ENCODE assay signal across 8 cellular contexts in genomic region chrX:52262195-52262546, GRCh38.
A peak's percentile ranks its signal among the peaks of the same experiment; 100 is the strongest.
DNase-seq lines count a peak whose midpoint lies in the region; ATAC-seq and TF ChIP-seq lines count a peak whose summit lies in the region.

No MANE protein-coding gene starts in this region.

- H3K4me3 Mint-ChIP-seq in nephron progenitor cell: peak overlapping the region; percentile 96

- TF ChIP-seq CTCF in MM.1S (IDR thresholded peaks at IDR 0.05; ENCODE audit: low read length) (no peak), nephron progenitor cell (IDR thresholded peaks at IDR 0.05) (no peak)

- peak overlapping the region; percentile 55; the same call in 1 of the 2 replicates for H3K9ac ChIP-seq in MM.1S (ENCODE audit: low read length)

- no peaks in the 10 kb centered on the region for H4K20me1 ChIP-seq in MM.1S (ENCODE audit: insufficient read depth, low read length)

- peaks cover 5% of the 10 kb centered on the region for H3K4me1 ChIP-seq in MM.1S (ENCODE audit: low read length)
- peaks cover 4% of the 10 kb centered on the region for H3K4me1 ChIP-seq in effector memory CD4-positive, alpha-beta T cell (ENCODE audit: control insufficient read depth, insufficient read depth, low read length, poor library complexity, severe bottlenecking)

- peaks cover 9% of the 10 kb centered on the region for H3K27me3 Mint-ChIP-seq in nephron progenitor cell (ENCODE audit: low read depth, poor library complexity)

- peak overlapping the region; percentile 87 for H2AFZ ChIP-seq in MM.1S (ENCODE audit: low read length)

- H3K9me3 ChIP-seq in MM.1S (replicated peaks; ENCODE audit: insufficient read depth, low read length): no peaks in the 10 kb centered on the region
- no peaks in the 10 kb centered on the region for H3K9me3 ChIP-seq in effector memory CD4-positive, alpha-beta T cell (ENCODE audit: control insufficient read depth, low read length)

- H3K36me3 ChIP-seq in MM.1S (replicated peaks; ENCODE audit: insufficient read depth, low read length): no peaks in the 10 kb centered on the region
- H3K36me3 ChIP-seq in effector memory CD4-positive, alpha-beta T cell (ENCODE audit: control insufficient read depth, insufficient read depth, low read length): no peaks in the 10 kb centered on the region

- H3K27me3 ChIP-seq in MM.1S (replicated peaks; ENCODE audit: insufficient read depth, low read length): no peaks in the 10 kb centered on the region
- H3K27me3 ChIP-seq in effector memory CD4-positive, alpha-beta T cell (replicated peaks; ENCODE audit: control insufficient read depth, insufficient read depth, low read length, poor library complexity, severe bottlenecking): peaks cover 8% of the 10 kb centered on the region

- H3K27ac Mint-ChIP-seq in nephron progenitor cell: peak overlapping the region; percentile 89

- DNase-seq in MM.1S: no peak
- DNase-seq in effector memory CD4-positive, alpha-beta T cell: no peak
- no peak for DNase-seq in nephron progenitor cell
- DNase-seq in iPS-NIHi7 (ENCODE audit: extremely low spot score): no peak

- peaks cover 30% of the 10 kb centered on the region for H3K4me1 Mint-ChIP-seq in nephron progenitor cell

- H3K27ac ChIP-seq in MM.1S (ENCODE audit: low read length): peak overlapping the region; percentile 80; the same call in 1 of the 2 replicates
- peak overlapping the region; percentile 74 for H3K27ac ChIP-seq in effector memory CD4-positive, alpha-beta T cell (ENCODE audit: insufficient read depth, low read length, poor library complexity, severe bottlenecking)

- H3K79me2 ChIP-seq in MM.1S (ENCODE audit: low read length): no peaks in the 10 kb centered on the region

- H3F3A ChIP-seq in MM.1S (ENCODE audit: insufficient read depth, low read length): no peaks in the 10 kb centered on the region

- peaks cover 5% of the 10 kb centered on the region for H3K9me3 Mint-ChIP-seq in nephron progenitor cell

- no peaks in the 10 kb centered on the region for H3K9me2 ChIP-seq in MM.1S (replicated peaks; ENCODE audit: insufficient read depth, low read length)

- ATAC-seq in GM18868 (IDR thresholded peaks at IDR 0.05; ENCODE audit: unreplicated experiment): peak; percentile 11
- no peak for ATAC-seq in HG03025 (IDR thresholded peaks at IDR 0.05; ENCODE audit: low FRiP score, unreplicated experiment)
- no peak for ATAC-seq in HG03520 (IDR thresholded peaks at IDR 0.05; ENCODE audit: unreplicated experiment)
- no peak for ATAC-seq in GM18858 (IDR thresholded peaks at IDR 0.05; ENCODE audit: unreplicated experiment)

- peak overlapping the region; percentile 70 for H3K4me3 ChIP-seq in MM.1S (ENCODE audit: low read length)
- peak overlapping the region; percentile 63 for H3K4me3 ChIP-seq in effector memory CD4-positive, alpha-beta T cell (ENCODE audit: insufficient read depth, low read depth, low read length, poor library complexity, severe bottlenecking)

- H3K4me2 ChIP-seq in MM.1S (ENCODE audit: low read depth, low read length): peak overlapping the region; percentile 77

- no peaks in the 10 kb centered on the region for H3K36me3 Mint-ChIP-seq in nephron progenitor cell (ENCODE audit: low read depth)
